1 cellular context compared by ENCODE assay signal in the genomic region with DNA sequence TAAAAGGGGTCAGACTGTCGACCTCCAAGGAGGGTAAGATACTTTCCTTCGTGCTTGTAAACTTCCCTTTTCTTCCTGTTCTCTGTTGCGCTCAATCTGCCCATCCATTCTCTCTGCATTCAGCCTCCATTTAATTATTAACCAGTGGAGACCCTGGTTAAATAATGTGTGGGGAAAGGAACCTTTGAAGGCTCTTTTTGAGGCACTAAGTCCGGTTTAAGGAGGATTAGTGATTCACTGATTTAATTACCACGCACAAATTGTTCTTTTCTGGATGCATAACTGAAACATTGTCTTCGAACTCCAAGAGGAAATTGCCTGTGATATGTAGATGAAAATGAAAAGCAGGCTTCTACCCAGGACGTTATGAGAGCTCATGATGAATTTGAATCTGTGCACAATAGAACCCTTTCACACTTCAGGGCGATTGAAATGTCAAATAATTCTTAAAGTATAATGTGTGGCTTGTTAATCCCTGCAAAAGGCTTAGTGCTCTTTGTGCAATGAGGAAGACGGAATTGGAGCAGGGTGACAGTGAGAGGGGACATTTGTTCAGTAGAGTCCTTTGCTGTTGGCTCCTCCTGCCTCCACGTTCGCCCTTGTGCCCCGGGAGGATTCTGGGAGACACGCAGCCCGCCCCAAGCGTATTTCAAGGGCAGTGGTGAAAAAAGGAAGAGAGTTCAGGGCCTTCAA.
TF ChIP-seq lines count a peak whose summit lies in the region.

No MANE protein-coding gene starts in this region.

TF ChIP-seq in HepG2, 621 proteins besides CTCF, POLR2A, EP300 and RAD21 (continued from another document and continues in another):
- TF ChIP-seq SRSF1 (optimal IDR thresholded peaks at IDR 0.05; ENCODE audit: low read depth, low read length) (no peak), PLRG1 (conservative IDR thresholded peaks at IDR 0.05) (no peak), ZNF776 (CRISPR knock-in tag; IDR thresholded peaks at IDR 0.05) (no peak), HMGA1 (CRISPR knock-in tag; conservative IDR thresholded peaks at IDR 0.05) (no peak), ZNF607 (CRISPR knock-in tag; IDR thresholded peaks at IDR 0.05; ENCODE audit: borderline replicate concordance) (no peak), ZNF124 (CRISPR knock-in tag; IDR thresholded peaks at IDR 0.05) (no peak), ZNF709 (CRISPR knock-in tag; IDR thresholded peaks at IDR 0.05) (no peak), ZNF678 (CRISPR knock-in tag; IDR thresholded peaks at IDR 0.05) (no peak), ZNF251 (CRISPR knock-in tag; IDR thresholded peaks at IDR 0.05) (no peak), ZNF446 (CRISPR knock-in tag; IDR thresholded peaks at IDR 0.05) (no peak), ZNF777 (CRISPR knock-in tag; IDR thresholded peaks at IDR 0.05) (no peak), ZFX (CRISPR knock-in tag; IDR thresholded peaks at IDR 0.05; ENCODE audit: low read depth) (no peak), ATAD3A (CRISPR knock-in tag; IDR thresholded peaks at IDR 0.05) (no peak), ZNF891 (CRISPR knock-in tag; IDR thresholded peaks at IDR 0.05) (no peak), ELF4 (CRISPR knock-in tag; IDR thresholded peaks at IDR 0.05; ENCODE audit: borderline replicate concordance) (no peak), SOX5 (CRISPR knock-in tag; IDR thresholded peaks at IDR 0.05; ENCODE audit: borderline replicate concordance) (peak; percentile 58; the same call in 1 of the 2 replicates), ZNF556 (CRISPR knock-in tag; IDR thresholded peaks at IDR 0.05; ENCODE audit: borderline replicate concordance) (no peak), SOX13 (IDR thresholded peaks at IDR 0.05) (no peak), SOX13 (CRISPR knock-in tag; conservative IDR thresholded peaks at IDR 0.05 in 1 of 2, IDR thresholded peaks at IDR 0.05 in 1 of 2) (peak in 1 of 2 experiments; percentile 74; a peak in 2 of 4 replicates), KLF12 (CRISPR knock-in tag; IDR thresholded peaks at IDR 0.05; ENCODE audit: borderline replicate concordance) (no peak), RARG (CRISPR knock-in tag; IDR thresholded peaks at IDR 0.05; ENCODE audit: low read depth) (no peak), ZNF224 (CRISPR knock-in tag; IDR thresholded peaks at IDR 0.05) (no peak), ZNF432 (CRISPR knock-in tag; IDR thresholded peaks at IDR 0.05; ENCODE audit: borderline replicate concordance) (no peak), ZNF569 (CRISPR knock-in tag; IDR thresholded peaks at IDR 0.05; ENCODE audit: borderline replicate concordance) (no peak), ZNF564 (CRISPR knock-in tag; IDR thresholded peaks at IDR 0.05) (no peak), RFX3 (CRISPR knock-in tag; IDR thresholded peaks at IDR 0.05) (no peak), SKI (IDR thresholded peaks at IDR 0.05; ENCODE audit: partially characterized antibody) (no peak), ARID5B (CRISPR knock-in tag; IDR thresholded peaks at IDR 0.05) (no peak; the same call in 1 of the 2 replicates), CREBL2 (CRISPR knock-in tag; IDR thresholded peaks at IDR 0.05; ENCODE audit: borderline replicate concordance) (no peak), ZNF660 (CRISPR knock-in tag; IDR thresholded peaks at IDR 0.05; ENCODE audit: borderline replicate concordance, low read depth) (no peak), DPF2 (CRISPR knock-in tag; IDR thresholded peaks at IDR 0.05; ENCODE audit: borderline replicate concordance, low read depth) (no peak), PAF1 (CRISPR knock-in tag; IDR thresholded peaks at IDR 0.05) (no peak)
- TF ChIP-seq, protein P1, sequence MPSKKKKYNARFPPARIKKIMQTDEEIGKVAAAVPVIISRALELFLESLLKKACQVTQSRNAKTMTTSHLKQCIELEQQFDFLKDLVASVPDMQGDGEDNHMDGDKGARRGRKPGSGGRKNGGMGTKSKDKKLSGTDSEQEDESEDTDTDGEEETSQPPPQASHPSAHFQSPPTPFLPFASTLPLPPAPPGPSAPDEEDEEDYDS (CRISPR knock-in tag; IDR thresholded peaks at IDR 0.05) = no peak
- TF ChIP-seq, protein P2, sequence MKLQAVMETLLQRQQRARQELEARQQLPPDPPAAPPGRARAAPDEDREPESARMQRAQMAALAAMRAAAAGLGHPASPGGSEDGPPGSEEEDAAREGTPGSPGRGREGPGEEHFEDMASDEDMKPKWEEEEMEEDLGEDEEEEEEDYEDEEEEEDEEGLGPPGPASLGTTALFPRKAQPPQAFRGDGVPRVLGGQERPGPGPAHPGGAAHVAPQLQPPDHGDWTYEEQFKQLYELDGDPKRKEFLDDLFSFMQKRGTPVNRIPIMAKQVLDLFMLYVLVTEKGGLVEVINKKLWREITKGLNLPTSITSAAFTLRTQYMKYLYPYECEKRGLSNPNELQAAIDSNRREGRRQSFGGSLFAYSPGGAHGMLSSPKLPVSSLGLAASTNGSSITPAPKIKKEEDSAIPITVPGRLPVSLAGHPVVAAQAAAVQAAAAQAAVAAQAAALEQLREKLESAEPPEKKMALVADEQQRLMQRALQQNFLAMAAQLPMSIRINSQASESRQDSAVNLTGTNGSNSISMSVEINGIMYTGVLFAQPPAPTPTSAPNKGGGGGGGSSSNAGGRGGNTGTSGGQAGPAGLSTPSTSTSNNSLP (IDR thresholded peaks at IDR 0.05; ENCODE audit: low read depth, low read length) = peak; percentile 24; the same call in 1 of the 2 replicates
- TF ChIP-seq, protein P3, sequence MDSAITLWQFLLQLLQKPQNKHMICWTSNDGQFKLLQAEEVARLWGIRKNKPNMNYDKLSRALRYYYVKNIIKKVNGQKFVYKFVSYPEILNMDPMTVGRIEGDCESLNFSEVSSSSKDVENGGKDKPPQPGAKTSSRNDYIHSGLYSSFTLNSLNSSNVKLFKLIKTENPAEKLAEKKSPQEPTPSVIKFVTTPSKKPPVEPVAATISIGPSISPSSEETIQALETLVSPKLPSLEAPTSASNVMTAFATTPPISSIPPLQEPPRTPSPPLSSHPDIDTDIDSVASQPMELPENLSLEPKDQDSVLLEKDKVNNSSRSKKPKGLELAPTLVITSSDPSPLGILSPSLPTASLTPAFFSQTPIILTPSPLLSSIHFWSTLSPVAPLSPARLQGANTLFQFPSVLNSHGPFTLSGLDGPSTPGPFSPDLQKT (CRISPR knock-in tag; IDR thresholded peaks at IDR 0.05; ENCODE audit: borderline replicate concordance) = no peak
- TF ChIP-seq, protein P4, sequence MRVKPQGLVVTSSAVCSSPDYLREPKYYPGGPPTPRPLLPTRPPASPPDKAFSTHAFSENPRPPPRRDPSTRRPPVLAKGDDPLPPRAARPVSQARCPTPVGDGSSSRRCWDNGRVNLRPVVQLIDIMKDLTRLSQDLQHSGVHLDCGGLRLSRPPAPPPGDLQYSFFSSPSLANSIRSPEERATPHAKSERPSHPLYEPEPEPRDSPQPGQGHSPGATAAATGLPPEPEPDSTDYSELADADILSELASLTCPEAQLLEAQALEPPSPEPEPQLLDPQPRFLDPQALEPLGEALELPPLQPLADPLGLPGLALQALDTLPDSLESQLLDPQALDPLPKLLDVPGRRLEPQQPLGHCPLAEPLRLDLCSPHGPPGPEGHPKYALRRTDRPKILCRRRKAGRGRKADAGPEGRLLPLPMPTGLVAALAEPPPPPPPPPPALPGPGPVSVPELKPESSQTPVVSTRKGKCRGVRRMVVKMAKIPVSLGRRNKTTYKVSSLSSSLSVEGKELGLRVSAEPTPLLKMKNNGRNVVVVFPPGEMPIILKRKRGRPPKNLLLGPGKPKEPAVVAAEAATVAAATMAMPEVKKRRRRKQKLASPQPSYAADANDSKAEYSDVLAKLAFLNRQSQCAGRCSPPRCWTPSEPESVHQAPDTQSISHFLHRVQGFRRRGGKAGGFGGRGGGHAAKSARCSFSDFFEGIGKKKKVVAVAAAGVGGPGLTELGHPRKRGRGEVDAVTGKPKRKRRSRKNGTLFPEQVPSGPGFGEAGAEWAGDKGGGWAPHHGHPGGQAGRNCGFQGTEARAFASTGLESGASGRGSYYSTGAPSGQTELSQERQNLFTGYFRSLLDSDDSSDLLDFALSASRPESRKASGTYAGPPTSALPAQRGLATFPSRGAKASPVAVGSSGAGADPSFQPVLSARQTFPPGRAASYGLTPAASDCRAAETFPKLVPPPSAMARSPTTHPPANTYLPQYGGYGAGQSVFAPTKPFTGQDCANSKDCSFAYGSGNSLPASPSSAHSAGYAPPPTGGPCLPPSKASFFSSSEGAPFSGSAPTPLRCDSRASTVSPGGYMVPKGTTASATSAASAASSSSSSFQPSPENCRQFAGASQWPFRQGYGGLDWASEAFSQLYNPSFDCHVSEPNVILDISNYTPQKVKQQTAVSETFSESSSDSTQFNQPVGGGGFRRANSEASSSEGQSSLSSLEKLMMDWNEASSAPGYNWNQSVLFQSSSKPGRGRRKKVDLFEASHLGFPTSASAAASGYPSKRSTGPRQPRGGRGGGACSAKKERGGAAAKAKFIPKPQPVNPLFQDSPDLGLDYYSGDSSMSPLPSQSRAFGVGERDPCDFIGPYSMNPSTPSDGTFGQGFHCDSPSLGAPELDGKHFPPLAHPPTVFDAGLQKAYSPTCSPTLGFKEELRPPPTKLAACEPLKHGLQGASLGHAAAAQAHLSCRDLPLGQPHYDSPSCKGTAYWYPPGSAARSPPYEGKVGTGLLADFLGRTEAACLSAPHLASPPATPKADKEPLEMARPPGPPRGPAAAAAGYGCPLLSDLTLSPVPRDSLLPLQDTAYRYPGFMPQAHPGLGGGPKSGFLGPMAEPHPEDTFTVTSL (CRISPR knock-in tag; IDR thresholded peaks at IDR 0.05; ENCODE audit: borderline replicate concordance) = no peak
- TF ChIP-seq, protein P5, sequence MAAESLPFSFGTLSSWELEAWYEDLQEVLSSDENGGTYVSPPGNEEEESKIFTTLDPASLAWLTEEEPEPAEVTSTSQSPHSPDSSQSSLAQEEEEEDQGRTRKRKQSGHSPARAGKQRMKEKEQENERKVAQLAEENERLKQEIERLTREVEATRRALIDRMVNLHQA (CRISPR knock-in tag; IDR thresholded peaks at IDR 0.05) = no peak
- TF ChIP-seq, protein P6, sequence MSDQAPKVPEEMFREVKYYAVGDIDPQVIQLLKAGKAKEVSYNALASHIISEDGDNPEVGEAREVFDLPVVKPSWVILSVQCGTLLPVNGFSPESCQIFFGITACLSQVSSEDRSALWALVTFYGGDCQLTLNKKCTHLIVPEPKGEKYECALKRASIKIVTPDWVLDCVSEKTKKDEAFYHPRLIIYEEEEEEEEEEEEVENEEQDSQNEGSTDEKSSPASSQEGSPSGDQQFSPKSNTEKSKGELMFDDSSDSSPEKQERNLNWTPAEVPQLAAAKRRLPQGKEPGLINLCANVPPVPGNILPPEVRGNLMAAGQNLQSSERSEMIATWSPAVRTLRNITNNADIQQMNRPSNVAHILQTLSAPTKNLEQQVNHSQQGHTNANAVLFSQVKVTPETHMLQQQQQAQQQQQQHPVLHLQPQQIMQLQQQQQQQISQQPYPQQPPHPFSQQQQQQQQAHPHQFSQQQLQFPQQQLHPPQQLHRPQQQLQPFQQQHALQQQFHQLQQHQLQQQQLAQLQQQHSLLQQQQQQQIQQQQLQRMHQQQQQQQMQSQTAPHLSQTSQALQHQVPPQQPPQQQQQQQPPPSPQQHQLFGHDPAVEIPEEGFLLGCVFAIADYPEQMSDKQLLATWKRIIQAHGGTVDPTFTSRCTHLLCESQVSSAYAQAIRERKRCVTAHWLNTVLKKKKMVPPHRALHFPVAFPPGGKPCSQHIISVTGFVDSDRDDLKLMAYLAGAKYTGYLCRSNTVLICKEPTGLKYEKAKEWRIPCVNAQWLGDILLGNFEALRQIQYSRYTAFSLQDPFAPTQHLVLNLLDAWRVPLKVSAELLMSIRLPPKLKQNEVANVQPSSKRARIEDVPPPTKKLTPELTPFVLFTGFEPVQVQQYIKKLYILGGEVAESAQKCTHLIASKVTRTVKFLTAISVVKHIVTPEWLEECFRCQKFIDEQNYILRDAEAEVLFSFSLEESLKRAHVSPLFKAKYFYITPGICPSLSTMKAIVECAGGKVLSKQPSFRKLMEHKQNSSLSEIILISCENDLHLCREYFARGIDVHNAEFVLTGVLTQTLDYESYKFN (CRISPR knock-in tag; conservative IDR thresholded peaks at IDR 0.05) = peak; percentile 68; the same call in 1 of the 2 replicates
- TF ChIP-seq, protein P7, sequence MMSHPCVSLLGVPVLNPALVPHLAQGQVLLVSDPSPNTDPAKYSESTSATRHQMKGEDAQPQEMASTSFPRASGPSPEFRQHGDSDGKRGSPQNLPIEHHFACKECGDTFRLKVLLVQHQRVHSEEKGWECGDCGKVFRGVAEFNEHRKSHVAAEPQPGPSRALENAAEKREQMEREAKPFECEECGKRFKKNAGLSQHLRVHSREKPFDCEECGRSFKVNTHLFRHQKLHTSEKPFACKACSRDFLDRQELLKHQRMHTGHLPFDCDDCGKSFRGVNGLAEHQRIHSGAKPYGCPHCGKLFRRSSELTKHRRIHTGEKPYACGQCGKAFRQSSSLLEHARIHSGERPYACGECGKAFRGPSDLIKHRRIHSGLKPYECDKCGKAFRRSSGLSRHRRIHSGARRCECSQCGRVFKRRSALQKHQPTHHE (CRISPR knock-in tag; IDR thresholded peaks at IDR 0.05; ENCODE audit: borderline replicate concordance) = no peak
